In the genomic region with DNA sequence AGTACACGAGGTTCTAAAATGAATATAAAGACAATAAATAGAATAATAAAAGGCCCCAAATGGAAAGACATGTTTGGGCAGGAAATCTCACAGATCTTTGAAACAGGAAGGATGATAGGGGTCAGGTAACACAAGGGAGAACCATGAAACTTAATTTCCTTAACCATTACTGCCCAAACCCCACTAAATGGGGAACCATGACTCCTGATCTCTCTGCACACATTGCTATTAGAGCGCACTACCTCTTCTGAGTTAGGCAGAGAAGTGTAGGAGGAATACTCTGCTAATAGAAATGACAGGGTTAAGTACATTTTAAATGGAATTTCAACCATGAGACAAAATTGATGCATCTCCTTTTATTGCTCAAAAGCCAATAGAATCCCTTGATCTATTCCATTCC, we compare ENCODE assay signal across 26 cellular contexts.
DNase-seq lines count a peak whose midpoint lies in the region; ATAC-seq, FAIRE-seq and TF ChIP-seq lines count a peak whose summit lies in the region.
"Had no signal": no experiment of that assay in that cellular context is flagged by ENCODE, and none has a peak within 500 bp of the region (broad histone marks: within the 10 kb centered on the region; RNA-seq: fewer than 3 reads in every experiment).

No MANE protein-coding gene starts in this region.

- no peak overlapping the region for H3K9ac ChIP-seq in keratinocyte (ENCODE audit: control insufficient read depth, extremely low read depth, insufficient read depth, low read length)
- H3K9ac ChIP-seq: BLaER1 treated with 17β-estradiol and CSF1 and Interleukin-3, amounts not matched to agents 10 nM and 100 nM had no signal

- CTCF ChIA-PET in MCF 10A (lab: Yijun Ruan, JAX): interaction anchor here (1.3 kb wide), 1 partner anchor 8 kb away, joined by 3 read pairs; no protein-coding TSS in a partner anchor

- FAIRE-seq in keratinocyte (lab: Jason Lieb, UNC): no peak
- FAIRE-seq: A549, GM12891, GM18507, H54 had no signal

- H2AFZ ChIP-seq in keratinocyte (ENCODE audit: control insufficient read depth, low read length): peak overlapping the region; percentile 32

- H3K27me3 Mint-ChIP-seq in MCF 10A (ENCODE audit: insufficient read depth, unreplicated experiment): no peaks in the 10 kb centered on the region
- H3K27me3 Mint-ChIP-seq in stimulated activated memory B cell treated with anti-CD40 and anti-IgM and Interleukin-4, amounts not matched to agents 10 μg/mL and 1 μg/mL and 100 μg/mL, for 72 hours: no peaks in the 10 kb centered on the region
- H3K27me3 Mint-ChIP-seq: CD4-positive, alpha-beta memory T cell had no signal

- peak overlapping the region; percentile 39 for H3K27ac Mint-ChIP-seq in MCF 10A (ENCODE audit: low read depth, unreplicated experiment)
- H3K27ac Mint-ChIP-seq in stimulated activated memory B cell treated with anti-CD40 and anti-IgM and Interleukin-4, amounts not matched to agents 10 μg/mL and 1 μg/mL and 100 μg/mL, for 72 hours: peak overlapping the region; percentile 17
- H3K27ac Mint-ChIP-seq: CD14-positive monocyte; CD4-positive, alpha-beta memory T cell; HFFc6 had no signal

- H3K27me3 ChIP-seq in breast epithelium (no peaks in the 10 kb centered on the region), keratinocyte (ENCODE audit: control insufficient read depth, extremely low read depth, insufficient read depth, low read length) (no peaks in the 10 kb centered on the region)
- H3K27me3 ChIP-seq: BE2C; BLaER1 treated with 17β-estradiol and CSF1 and Interleukin-3, amounts not matched to agents 10 nM and 100 nM had no signal

- no peaks in the 10 kb centered on the region for H3K4me1 ChIP-seq in breast epithelium
- H3K4me1 ChIP-seq in keratinocyte (ENCODE audit: control insufficient read depth, extremely low read depth, insufficient read depth, low read length): no peaks in the 10 kb centered on the region
- H3K4me1 ChIP-seq: A549; BE2C; BLaER1 treated with 17β-estradiol and CSF1 and Interleukin-3, amounts not matched to agents 10 nM and 100 nM; HAP-1 had no signal

- no TSS peak for BruUV-seq in MCF 10A (replicated peaks; lab: Mats Ljungman, UMichigan)

- H3K9me3 ChIP-seq in breast epithelium (no peaks in the 10 kb centered on the region), keratinocyte (ENCODE audit: control insufficient read depth, low read depth, low read length) (no peaks in the 10 kb centered on the region)
- H3K9me3 ChIP-seq: A549; BE2C; BLaER1 treated with 17β-estradiol and CSF1 and Interleukin-3, amounts not matched to agents 10 nM and 100 nM; HAP-1 had no signal

- H3K36me3 ChIP-seq in breast epithelium (no peaks in the 10 kb centered on the region), keratinocyte (ENCODE audit: control insufficient read depth in 2 of 2, extremely low read depth in 1 of 2, insufficient read depth in 2 of 2, low read length in 2 of 2) (no peaks in the 10 kb centered on the region)
- H3K36me3 ChIP-seq: BE2C; BLaER1 treated with 17β-estradiol and CSF1 and Interleukin-3, amounts not matched to agents 10 nM and 100 nM; HAP-1 had no signal

- no peak overlapping the region for H3K4me2 ChIP-seq in keratinocyte (ENCODE audit: control insufficient read depth, extremely low read depth, insufficient read depth, low read depth, low read length)
- H3K4me2 ChIP-seq: A549; BLaER1 treated with 17β-estradiol and CSF1 and Interleukin-3, amounts not matched to agents 10 nM and 100 nM had no signal

- H3K9me3 Mint-ChIP-seq in MCF 10A (ENCODE audit: unreplicated experiment): no peaks in the 10 kb centered on the region
- no peaks in the 10 kb centered on the region for H3K9me3 Mint-ChIP-seq in stimulated activated memory B cell treated with anti-CD40 and anti-IgM and Interleukin-4, amounts not matched to agents 10 μg/mL and 1 μg/mL and 100 μg/mL, for 72 hours

- H3K4me3 ChIP-seq in breast epithelium (no peak overlapping the region), keratinocyte (ENCODE audit: control insufficient read depth in 2 of 3, extremely low read depth in 1 of 3, insufficient read depth in 2 of 3, low read depth in 1 of 3, low read length in 3 of 3) (no peak overlapping the region)
- H3K4me3 ChIP-seq: A549; BLaER1 treated with 17β-estradiol and CSF1 and Interleukin-3, amounts not matched to agents 10 nM and 100 nM; HAP-1 had no signal

- TF ChIP-seq CTCF in MCF 10A (IDR thresholded peaks at IDR 0.05; ENCODE audit: unreplicated experiment): no peak
- TF ChIP-seq CTCF in breast epithelium (IDR thresholded peaks at IDR 0.05): no peak
- TF ChIP-seq CTCF in keratinocyte (optimal IDR thresholded peaks at IDR 0.05 in 1 of 3, IDR thresholded peaks at IDR 0.05 in 1 of 3, conservative IDR thresholded peaks at IDR 0.05 in 1 of 3; ENCODE audit: extremely low read depth in 1 of 3, insufficient read depth in 2 of 3, low read length in 3 of 3): no peak

- intact Hi-C loops in MCF 10A (cut with micrococcal nuclease): no loop called here
- intact Hi-C loops in breast epithelium (cut with DNase I; ENCODE audit: low total_unique reads): no loop called here
- intact Hi-C loops in head of caudate nucleus (cut with DNase I): no loop called here

- DNase-seq in MCF 10A (ENCODE audit: unreplicated experiment) (no peak), breast epithelium (ENCODE audit: low spot score in 2 of 2) (no peak), keratinocyte (ENCODE audit: low read depth, low spot score) (no peak), head of caudate nucleus (no peak), HuH-7.5 (ENCODE audit: low spot score) (no peak)
- no peak for DNase-seq in stimulated activated CD4-positive, alpha-beta T cell treated with anti-CD3 and anti-CD28 coated beads, Interleukin-15, amount 100 ng/mL, for 24 hours
- DNase-seq: 8988T; ACHN; AML-193; BE2C; Calu3; CD4-positive, alpha-beta memory T cell; COR-L47; DMS53; DMS79 treated with DMSO at 0.1 percent for 48 hours; GF-D8; GOT3; HFFc6 had no signal

- H3K9me1 ChIP-seq in keratinocyte (ENCODE audit: control insufficient read depth, extremely low read depth, insufficient read depth, low read length): no peaks in the 10 kb centered on the region

- no peak for TF ChIP-seq POLR2A in breast epithelium (IDR thresholded peaks at IDR 0.05)

- peaks cover 6% of the 10 kb centered on the region for H3K4me1 Mint-ChIP-seq in MCF 10A (ENCODE audit: insufficient read depth, unreplicated experiment)
- peaks cover 13% of the 10 kb centered on the region for H3K4me1 Mint-ChIP-seq in stimulated activated memory B cell treated with anti-CD40 and anti-IgM and Interleukin-4, amounts not matched to agents 10 μg/mL and 1 μg/mL and 100 μg/mL, for 72 hours
- H3K4me1 Mint-ChIP-seq: CD14-positive monocyte; CD4-positive, alpha-beta memory T cell had no signal

- dilution Hi-C loops in keratinocyte (cut with MboI; ENCODE audit: extremely low pct_ligation_motif_present, low sequenced_read_pairs): no loop called here

- peak; percentile 74 for ATAC-seq in stimulated activated memory B cell treated with anti-CD40 and anti-IgM and Interleukin-4, amounts not matched to agents 10 μg/mL and 1 μg/mL and 100 μg/mL, for 72 hours
- ATAC-seq: A549 had no signal

- H3K79me2 ChIP-seq in keratinocyte (ENCODE audit: control insufficient read depth, insufficient read depth, low read length): no peaks in the 10 kb centered on the region

- H3K27ac ChIP-seq in breast epithelium: no peak overlapping the region
- H3K27ac ChIP-seq in keratinocyte (ENCODE audit: control insufficient read depth, insufficient read depth, low read length): no peak overlapping the region
- H3K27ac ChIP-seq: A549; BLaER1 treated with 17β-estradiol and CSF1 and Interleukin-3, amounts not matched to agents 10 nM and 100 nM had no signal

- no peaks in the 10 kb centered on the region for H3K36me3 Mint-ChIP-seq in MCF 10A (ENCODE audit: insufficient read depth, unreplicated experiment)
- H3K36me3 Mint-ChIP-seq in stimulated activated memory B cell treated with anti-CD40 and anti-IgM and Interleukin-4, amounts not matched to agents 10 μg/mL and 1 μg/mL and 100 μg/mL, for 72 hours: no peaks in the 10 kb centered on the region
- H3K36me3 Mint-ChIP-seq: CD14-positive monocyte; CD4-positive, alpha-beta memory T cell had no signal

- H3K4me3 Mint-ChIP-seq in MCF 10A (ENCODE audit: unreplicated experiment): no peak overlapping the region
- no peak overlapping the region for H3K4me3 Mint-ChIP-seq in stimulated activated memory B cell treated with anti-CD40 and anti-IgM and Interleukin-4, amounts not matched to agents 10 μg/mL and 1 μg/mL and 100 μg/mL, for 72 hours
- H3K4me3 Mint-ChIP-seq: CD14-positive monocyte; CD4-positive, alpha-beta memory T cell; HFFc6 had no signal

- no peaks in the 10 kb centered on the region for H4K20me1 ChIP-seq in keratinocyte (ENCODE audit: control insufficient read depth, extremely low read depth, insufficient read depth, low read length)
- H4K20me1 ChIP-seq: BLaER1 treated with 17β-estradiol and CSF1 and Interleukin-3, amounts not matched to agents 10 nM and 100 nM had no signal

- POLR2A ChIA-PET in MCF 10A (lab: Yijun Ruan, JAX): no interaction called here
